In genomic region chr7:15560968-15561367, GRCh38 we compare ENCODE assay signal across 17 cellular contexts. TPM values are rescaled to one million over a fixed set of nuclear protein-coding genes. Genes with fewer than 3 reads are reported as not detected.
DNase-seq lines count a peak whose midpoint lies in the region; ATAC-seq and TF ChIP-seq lines count a peak whose summit lies in the region.
"Had no signal": no experiment of that assay in that cellular context is flagged by ENCODE, and none has a peak within 500 bp of the region (broad histone marks: within the 10 kb centered on the region; RNA-seq: fewer than 3 reads in every experiment).

No MANE protein-coding gene starts in this region.

- H3K27ac Mint-ChIP-seq in Calu3 (ENCODE audit: unreplicated experiment) (peak overlapping the region; percentile 55), progenitor cell of endocrine pancreas (no peak overlapping the region)
- no peak overlapping the region for H3K27ac Mint-ChIP-seq in activated CD8-positive, alpha-beta memory T cell treated with anti-CD3 and anti-CD28 coated beads, Interleukin-2, amount 10 ng/mL, durations not matched to agents 7 days and 5 days
- H3K27ac Mint-ChIP-seq: activated T-helper 2 cell treated with anti-CD3 and anti-CD28 coated beads, Interferon-gamma antibody, Interleukin-2, Interleukin-4, amounts not matched to agents 10 μg/mL and 5 μg/mL and 100 μg/mL, durations not matched to agents 14 hours and 24 hours and 36 hours; CD14-positive monocyte had no signal

- no peaks in the 10 kb centered on the region for H3K9me3 Mint-ChIP-seq in Calu3 (ENCODE audit: low read depth, unreplicated experiment)
- no peaks in the 10 kb centered on the region for H3K9me3 Mint-ChIP-seq in activated CD8-positive, alpha-beta memory T cell treated with anti-CD3 and anti-CD28 coated beads, Interleukin-2, amount 10 ng/mL, durations not matched to agents 7 days and 5 days (ENCODE audit: low read depth)
- no peaks in the 10 kb centered on the region for H3K9me3 Mint-ChIP-seq in progenitor cell of endocrine pancreas (ENCODE audit: low read depth)
- H3K9me3 Mint-ChIP-seq: GM23338 had no signal

- no peaks in the 10 kb centered on the region for H3K27me3 ChIP-seq in subcutaneous abdominal adipose tissue (ENCODE audit: control insufficient read depth in 5 of 5, insufficient read depth in 4 of 5, low read length in 5 of 5)
- no peaks in the 10 kb centered on the region for H3K27me3 ChIP-seq in trophoblast cell (ENCODE audit: insufficient read depth, low read length)
- H3K27me3 ChIP-seq: esophagus squamous epithelium had no signal

- H3K18ac ChIP-seq in trophoblast cell (ENCODE audit: low read length) = no peak overlapping the region

- H3K79me2 ChIP-seq in trophoblast cell (ENCODE audit: control insufficient read depth, insufficient read depth, low read length, poor library complexity) = no peaks in the 10 kb centered on the region

- TF ChIP-seq CTCF in Calu3 (IDR thresholded peaks at IDR 0.05; ENCODE audit: unreplicated experiment) (no peak), progenitor cell of endocrine pancreas (IDR thresholded peaks at IDR 0.05; ENCODE audit: unreplicated experiment) (no peak)

- no peak overlapping the region for H2BK5ac ChIP-seq in trophoblast cell (ENCODE audit: low read depth, low read length, poor library complexity)

- no peak overlapping the region for H4K8ac ChIP-seq in trophoblast cell (ENCODE audit: low read depth, low read length)

- H3K36me3 ChIP-seq in subcutaneous abdominal adipose tissue (ENCODE audit: control insufficient read depth in 5 of 5, insufficient read depth in 5 of 5, low read length in 5 of 5) (no peaks in the 10 kb centered on the region), trophoblast cell (ENCODE audit: control insufficient read depth in 1 of 2, insufficient read depth in 2 of 2, low read length in 2 of 2) (no peaks in the 10 kb centered on the region)
- H3K36me3 ChIP-seq: esophagus squamous epithelium had no signal

- no peak overlapping the region for H3K4ac ChIP-seq in trophoblast cell (ENCODE audit: low read depth, low read length)

- H3K4me2 ChIP-seq in trophoblast cell (ENCODE audit: low read length) = no peak overlapping the region
- H3K4me2 ChIP-seq: GM23338 had no signal

- H2BK12ac ChIP-seq in trophoblast cell (ENCODE audit: low read length) = no peak overlapping the region

- H3K4me3 Mint-ChIP-seq in Calu3 (ENCODE audit: low read depth, unreplicated experiment) (peak overlapping the region; percentile 69), progenitor cell of endocrine pancreas (ENCODE audit: low read depth) (no peak overlapping the region)
- H3K4me3 Mint-ChIP-seq in activated CD8-positive, alpha-beta memory T cell treated with anti-CD3 and anti-CD28 coated beads, Interleukin-2, amount 10 ng/mL, durations not matched to agents 7 days and 5 days = no peak overlapping the region
- H3K4me3 Mint-ChIP-seq: CD14-positive monocyte, GM23338, neural crest cell had no signal

- intact Hi-C loops in Calu3 (cut with micrococcal nuclease; ENCODE audit: unreplicated experiment) (loop anchor here (5.0 kb wide), 1 partner anchor 46 kb away; no protein-coding TSS in a partner anchor), left colon (cut with DNase I, micrococcal nuclease) (no loop called here)

- H3K36me3 Mint-ChIP-seq in Calu3 (ENCODE audit: insufficient read depth, unreplicated experiment) (peaks cover 14% of the 10 kb centered on the region), progenitor cell of endocrine pancreas (ENCODE audit: insufficient read depth) (no peaks in the 10 kb centered on the region)
- H3K36me3 Mint-ChIP-seq in activated CD8-positive, alpha-beta memory T cell treated with anti-CD3 and anti-CD28 coated beads, Interleukin-2, amount 10 ng/mL, durations not matched to agents 7 days and 5 days = no peaks in the 10 kb centered on the region
- H3K36me3 Mint-ChIP-seq: CD14-positive monocyte had no signal

- H3K9me3 ChIP-seq in subcutaneous abdominal adipose tissue (ENCODE audit: control insufficient read depth in 5 of 5, low read length in 5 of 5) (no peaks in the 10 kb centered on the region), trophoblast cell (ENCODE audit: insufficient read depth, low read depth, low read length) (no peaks in the 10 kb centered on the region)
- H3K9me3 ChIP-seq: esophagus squamous epithelium had no signal

- peak; percentile 34 for ATAC-seq in left colon
- no peak for ATAC-seq in activated CD8-positive, alpha-beta memory T cell treated with anti-CD3 and anti-CD28 coated beads, Interleukin-2, amount 10 ng/mL, durations not matched to agents 7 days and 5 days
- ATAC-seq: GM23338 had no signal

- CTCF ChIA-PET in Calu3 (lab: Charles Lee) = interaction anchor here (0.9 to 5.2 kb wide), 5 partner anchors 42 to 160 kb away, joined by 3 to 32 read pairs (median 8); partner anchors contain the start of gene MEOX2
- CTCF ChIA-PET in activated CD8-positive, alpha-beta memory T cell treated with anti-CD3 and anti-CD28 coated beads, Interleukin-2, amount 10 ng/mL, durations not matched to agents 7 days and 5 days (lab: Charles Lee) = no interaction called here

- WGBS in trophoblast cell (ENCODE audit: extremely low coverage, insufficient coverage, insufficient read length) = no CpG with 5 or more reads among the region's 1 CpG

- DNase-seq in Calu3 (no peak), dermis blood vessel endothelial cell (peak; percentile 50), left colon (no peak), progenitor cell of endocrine pancreas (ENCODE audit: low spot score, unreplicated experiment) (no peak), germinal center (ENCODE audit: low spot score) (no peak), trophoblast cell (no peak)
- DNase-seq in activated CD8-positive, alpha-beta memory T cell treated with anti-CD3 and anti-CD28 coated beads, Interleukin-2, amount 10 ng/mL, durations not matched to agents 7 days and 5 days = no peak
- DNase-seq: activated CD4-positive, alpha-beta T cell treated with anti-CD3 and anti-CD28 coated beads for 48 hours; esophagus squamous epithelium; NCI-H1930; NCI-H446; RPMI8226 had no signal

- peak overlapping the region in 3 of 5 donors; percentile 51 to 70 (median 67) for H3K9ac ChIP-seq in subcutaneous abdominal adipose tissue (ENCODE audit: low read length in 5 of 5)
- no peak overlapping the region for H3K9ac ChIP-seq in trophoblast cell (ENCODE audit: low read length)

- H3K79me1 ChIP-seq in trophoblast cell (ENCODE audit: low read length) = no peaks in the 10 kb centered on the region

- no peak overlapping the region for H4K91ac ChIP-seq in trophoblast cell (ENCODE audit: low read depth, low read length)

- peaks cover 47% of the 10 kb centered on the region for H3K4me1 Mint-ChIP-seq in Calu3 (ENCODE audit: low read depth, unreplicated experiment)
- no peaks in the 10 kb centered on the region for H3K4me1 Mint-ChIP-seq in activated CD8-positive, alpha-beta memory T cell treated with anti-CD3 and anti-CD28 coated beads, Interleukin-2, amount 10 ng/mL, durations not matched to agents 7 days and 5 days
- H3K4me1 Mint-ChIP-seq in progenitor cell of endocrine pancreas (ENCODE audit: low read depth) = peaks cover 4% of the 10 kb centered on the region
- H3K4me1 Mint-ChIP-seq: CD14-positive monocyte had no signal

- H4K12ac ChIP-seq in trophoblast cell (ENCODE audit: low read depth, low read length) = no peak overlapping the region

- BruUV-seq in Calu3 (replicated peaks; lab: Mats Ljungman, UMichigan) = no TSS peak

- H2AK5ac ChIP-seq in trophoblast cell (ENCODE audit: low read length) = no peak overlapping the region

- H3K27me3 Mint-ChIP-seq in Calu3 (ENCODE audit: unreplicated experiment) (no peaks in the 10 kb centered on the region), progenitor cell of endocrine pancreas (no peaks in the 10 kb centered on the region)
- H3K27me3 Mint-ChIP-seq in activated CD8-positive, alpha-beta memory T cell treated with anti-CD3 and anti-CD28 coated beads, Interleukin-2, amount 10 ng/mL, durations not matched to agents 7 days and 5 days = no peaks in the 10 kb centered on the region

- no peak overlapping the region for H2BK120ac ChIP-seq in trophoblast cell (ENCODE audit: insufficient read depth, low read length, poor library complexity)

- no peak overlapping the region for H2AFZ ChIP-seq in trophoblast cell (ENCODE audit: insufficient read depth, low read length, poor library complexity)

- peaks cover 0 to 31% (median 18%) of the 10 kb centered on the region in 5 donors for H3K4me1 ChIP-seq in subcutaneous abdominal adipose tissue (ENCODE audit: control insufficient read depth in 5 of 5, insufficient read depth in 5 of 5, low read length in 5 of 5)
- no peaks in the 10 kb centered on the region for H3K4me1 ChIP-seq in trophoblast cell (ENCODE audit: control insufficient read depth in 1 of 2, insufficient read depth in 2 of 2, low read length in 2 of 2)
- H3K4me1 ChIP-seq: esophagus squamous epithelium had no signal

- H3K27ac ChIP-seq in subcutaneous abdominal adipose tissue (ENCODE audit: low read depth, low read length) = peak overlapping the region; percentile 89
- H3K27ac ChIP-seq in trophoblast cell (ENCODE audit: low read depth, low read length) = no peak overlapping the region

- H3K14ac ChIP-seq in trophoblast cell (ENCODE audit: low read length) = no peak overlapping the region

- no peak overlapping the region for H3K23ac ChIP-seq in trophoblast cell (ENCODE audit: low read length)

- H3K4me3 ChIP-seq in subcutaneous abdominal adipose tissue (ENCODE audit: low read depth in 1 of 5, low read length in 5 of 5) (peak overlapping the region in 4 of 5 donors; percentile 57 to 65 (median 62)), trophoblast cell (ENCODE audit: low read depth, low read length) (no peak overlapping the region)
- H3K4me3 ChIP-seq: GM23338 had no signal

RNA-seq across cellular contexts. Expression of gene AGMO, which starts 0.8 kb away (rescaled TPM):
- total RNA-seq in Calu3 (2022) = 13.2 and 13.9 TPM in 2 replicates
- 1.9 and 6.7 TPM in 2 replicates for total RNA-seq in dermis blood vessel endothelial cell
- total RNA-seq in left colon = 1 to 10 TPM in 1 of 2 donors, under 1 TPM in 1; 0.37 to 1.9 TPM
- total RNA-seq in activated CD8-positive, alpha-beta memory T cell treated with anti-CD3 and anti-CD28 coated beads, Interleukin-2, amount 10 ng/mL, durations not matched to agents 7 days and 5 days = not detected
- 0.19 and 0.27 TPM in 2 replicates for total RNA-seq in progenitor cell of endocrine pancreas
- 0.01 and 0.04 TPM in 2 replicates for polyA plus RNA-seq in trophoblast cell (2013)
- total RNA-seq: activated T-helper 2 cell treated with anti-CD3 and anti-CD28 coated beads, Interferon-gamma antibody, Interleukin-2, Interleukin-4, amounts not matched to agents 10 μg/mL and 5 μg/mL and 100 μg/mL, durations not matched to agents 14 hours and 24 hours and 36 hours had no signal
- polyA plus RNA-seq: CD14-positive monocyte had no signal
